ENCODE assay signal across 15 cellular contexts in the genomic region with DNA sequence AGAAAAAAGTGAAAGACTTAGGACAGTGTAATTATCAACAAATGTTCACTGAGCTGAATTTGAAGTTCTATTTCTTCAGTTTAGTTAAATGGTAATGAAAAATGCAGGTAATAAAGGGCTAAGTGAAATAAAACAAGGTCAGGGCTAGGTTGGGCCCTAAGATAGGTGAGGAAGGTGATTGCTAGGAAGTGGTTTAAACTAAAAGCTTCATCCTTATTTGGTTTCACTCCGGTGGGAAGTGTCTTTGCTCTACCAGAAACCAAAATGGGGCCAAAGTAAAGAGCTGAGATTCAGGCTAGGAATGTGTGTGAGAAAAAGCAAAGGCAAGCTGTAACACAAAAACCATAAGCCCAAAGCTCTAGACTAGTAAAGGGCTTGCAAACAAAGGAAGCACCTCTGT.
"Had no signal": no experiment of that assay in that cellular context is flagged by ENCODE, and none has a peak within 500 bp of the region (broad histone marks: within the 10 kb centered on the region; RNA-seq: fewer than 3 reads in every experiment).

No MANE protein-coding gene starts in this region.

- H3K27me3 Mint-ChIP-seq: naive thymus-derived CD8-positive, alpha-beta T cell had no signal

- H3K27me3 ChIP-seq: esophagus muscularis mucosa, gastroesophageal sphincter, neutrophil had no signal

- H3K4me1 Mint-ChIP-seq: naive thymus-derived CD8-positive, alpha-beta T cell had no signal

- ATAC-seq: gastroesophageal sphincter; mucosa of descending colon; naive thymus-derived CD8-positive, alpha-beta T cell; sciatic nerve had no signal

- DNase-seq: cortex of kidney; effector memory CD4-positive, alpha-beta T cell; glutamatergic neuron; kidney glomerular epithelial cell; mucosa of descending colon; naive thymus-derived CD8-positive, alpha-beta T cell; posterior cingulate gyrus; stimulated activated CD4-positive, alpha-beta T cell treated with anti-CD3 and anti-CD28 coated beads, Interleukin-2, amount 100 ng/mL, for 24 hours; stimulated activated naive CD4-positive, alpha-beta T cell treated with Interleukin-2 at 50 U/mL for 16 hours; trophoblast cell had no signal

- H3K4me1 ChIP-seq: esophagus muscularis mucosa, gastroesophageal sphincter had no signal

- H3K4me3 ChIP-seq: esophagus muscularis mucosa, gastroesophageal sphincter, mucosa of descending colon had no signal

- H3K4me3 Mint-ChIP-seq: naive thymus-derived CD8-positive, alpha-beta T cell had no signal

- H3K9me3 ChIP-seq: esophagus muscularis mucosa, gastroesophageal sphincter, mucosa of descending colon, neutrophil had no signal

- H3K27ac ChIP-seq: epithelial cell of prostate, esophagus muscularis mucosa, gastroesophageal sphincter, neutrophil had no signal
